In genomic region chr19:50741179-50741933, GRCh38 we compare ENCODE assay signal across 1 cellular context.
TF ChIP-seq lines count a peak whose summit lies in the region.

No MANE protein-coding gene starts in this region.

TF ChIP-seq in K562, 482 proteins besides CTCF, POLR2A, EP300 and RAD21 (continued from another document and continues in another):
- TF ChIP-seq SETDB1 (IDR thresholded peaks at IDR 0.05; ENCODE audit: low read length): no peak
- no peak for TF ChIP-seq E2F1 (CRISPR knock-in tag; IDR thresholded peaks at IDR 0.05)
- TF ChIP-seq ATF3 (IDR thresholded peaks at IDR 0.05): peak; percentile 11; the same call in 1 of the 2 replicates
- TF ChIP-seq ATF3 (CRISPR knock-in tag; conservative IDR thresholded peaks at IDR 0.05): no peak
- TF ChIP-seq TEAD1 (CRISPR knock-in tag; IDR thresholded peaks at IDR 0.05): no peak
- TF ChIP-seq ZNF764 (CRISPR knock-in tag; IDR thresholded peaks at IDR 0.05; ENCODE audit: low read depth): no peak
- TF ChIP-seq, protein P1, sequence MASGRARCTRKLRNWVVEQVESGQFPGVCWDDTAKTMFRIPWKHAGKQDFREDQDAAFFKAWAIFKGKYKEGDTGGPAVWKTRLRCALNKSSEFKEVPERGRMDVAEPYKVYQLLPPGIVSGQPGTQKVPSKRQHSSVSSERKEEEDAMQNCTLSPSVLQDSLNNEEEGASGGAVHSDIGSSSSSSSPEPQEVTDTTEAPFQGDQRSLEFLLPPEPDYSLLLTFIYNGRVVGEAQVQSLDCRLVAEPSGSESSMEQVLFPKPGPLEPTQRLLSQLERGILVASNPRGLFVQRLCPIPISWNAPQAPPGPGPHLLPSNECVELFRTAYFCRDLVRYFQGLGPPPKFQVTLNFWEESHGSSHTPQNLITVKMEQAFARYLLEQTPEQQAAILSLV (tag; IDR thresholded peaks at IDR 0.05): no peak
- TF ChIP-seq ZNF561 (CRISPR knock-in tag; conservative IDR thresholded peaks at IDR 0.05): no peak
- TF ChIP-seq KAT8 (IDR thresholded peaks at IDR 0.05; ENCODE audit: low read depth): peak; percentile 80
- no peak for TF ChIP-seq ZNF644 (tag; IDR thresholded peaks at IDR 0.05; ENCODE audit: low read depth)
- no peak for TF ChIP-seq POLR3A (IDR thresholded peaks at IDR 0.05; ENCODE audit: borderline replicate concordance, extremely low read depth, insufficient read depth, insufficient read length)
- no peak for TF ChIP-seq ZNF347 (CRISPR knock-in tag; IDR thresholded peaks at IDR 0.05; ENCODE audit: low read depth)
- no peak for TF ChIP-seq RHOXF2B (CRISPR knock-in tag; conservative IDR thresholded peaks at IDR 0.05)
- peak; percentile 32; the same call in 1 of the 2 replicates for TF ChIP-seq TFAP4 (CRISPR knock-in tag; IDR thresholded peaks at IDR 0.05; ENCODE audit: borderline replicate concordance)
- TF ChIP-seq FOXJ3 (CRISPR knock-in tag; IDR thresholded peaks at IDR 0.05): no peak
- TF ChIP-seq ZFX (CRISPR knock-in tag; IDR thresholded peaks at IDR 0.05): peak; percentile 26; the same call in 1 of the 2 replicates
- TF ChIP-seq ZNF184 (CRISPR knock-in tag; IDR thresholded peaks at IDR 0.05): no peak
- TF ChIP-seq NFE2 (IDR thresholded peaks at IDR 0.05; ENCODE audit: low read depth): no peak
- TF ChIP-seq ETV1 (tag; conservative IDR thresholded peaks at IDR 0.05; ENCODE audit: low read depth): peak; percentile 81
- TF ChIP-seq, protein P2, sequence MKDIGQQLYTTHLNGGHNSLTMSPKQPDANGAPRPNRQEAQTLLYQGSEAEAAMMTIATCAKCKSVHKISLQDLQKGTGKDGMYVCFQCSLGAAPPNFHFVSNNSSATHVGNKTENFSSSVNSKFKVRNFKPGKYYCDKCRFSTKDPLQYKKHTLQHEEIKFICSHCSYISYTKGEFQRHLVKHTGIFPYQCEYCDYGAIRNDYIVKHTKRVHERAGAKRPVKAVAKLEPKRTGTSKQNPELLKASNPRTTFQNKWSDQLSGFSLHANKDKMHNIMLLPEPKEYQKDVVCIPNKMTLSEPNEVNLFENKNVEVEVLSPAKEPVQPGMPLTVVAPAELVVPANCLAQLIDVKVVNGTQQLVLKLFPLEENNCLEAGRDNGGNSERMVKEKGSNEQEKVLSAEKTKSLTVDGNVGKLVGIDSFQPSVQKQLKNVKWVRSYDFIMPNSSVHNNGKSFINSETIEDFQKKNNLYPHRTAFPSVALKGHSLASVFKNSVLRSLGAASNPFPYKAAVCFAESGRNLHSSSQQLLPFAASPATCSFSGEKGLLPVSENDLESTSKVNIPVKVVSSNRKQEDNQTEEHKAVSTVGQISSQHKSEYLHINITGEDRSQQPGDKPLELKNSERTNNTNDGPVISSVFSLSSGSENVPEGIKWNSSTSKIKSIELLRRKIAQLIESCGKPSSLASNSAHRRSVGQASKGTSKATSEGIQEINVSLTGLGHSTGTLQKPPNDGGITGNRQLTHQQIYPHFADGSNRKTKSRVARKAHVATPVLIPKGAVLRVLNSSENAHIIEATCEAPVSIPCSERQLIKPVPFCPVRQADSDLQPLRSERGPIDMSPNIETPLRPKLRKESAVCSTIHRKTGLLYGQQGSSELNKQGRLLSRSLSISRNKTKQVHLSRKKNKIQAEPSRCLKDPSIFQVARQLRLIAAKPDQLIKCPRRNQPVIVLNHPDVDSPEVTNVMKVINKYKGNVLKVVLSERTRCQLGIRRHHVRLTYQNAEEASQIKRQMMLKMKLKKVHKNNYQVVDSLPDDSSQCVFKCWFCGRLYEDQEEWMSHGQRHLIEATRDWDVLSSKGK (CRISPR knock-in tag; IDR thresholded peaks at IDR 0.05): no peak
- no peak for TF ChIP-seq NCOA4 (IDR thresholded peaks at IDR 0.05; ENCODE audit: partially characterized antibody)
- TF ChIP-seq POLR2B (IDR thresholded peaks at IDR 0.05; ENCODE audit: low read depth, partially characterized antibody): no peak
- TF ChIP-seq SREBF1 (IDR thresholded peaks at IDR 0.05; ENCODE audit: borderline replicate concordance, low read depth, low read length): no peak
- 0 out of 2 replicates have a peak, but pooled peaks have one; percentile 28 for TF ChIP-seq MECOM (CRISPR knock-in tag; IDR thresholded peaks at IDR 0.05)
- TF ChIP-seq ARID2 (IDR thresholded peaks at IDR 0.05): no peak
- peak; percentile 54; the same call in 1 of the 2 replicates for TF ChIP-seq ZNF589 (CRISPR knock-in tag; IDR thresholded peaks at IDR 0.05; ENCODE audit: low read depth)
- TF ChIP-seq ZBTB33 (CRISPR knock-in tag; IDR thresholded peaks at IDR 0.05): no peak
- peak; percentile 57; the same call in 1 of the 2 replicates for TF ChIP-seq MYNN (IDR thresholded peaks at IDR 0.05)
- TF ChIP-seq MYNN (CRISPR knock-in tag; IDR thresholded peaks at IDR 0.05): no peak
- TF ChIP-seq MEF2D (tag; conservative IDR thresholded peaks at IDR 0.05; ENCODE audit: low read depth): peak; percentile 69
- TF ChIP-seq SOX6 (IDR thresholded peaks at IDR 0.05): no peak
- TF ChIP-seq, protein P3, sequence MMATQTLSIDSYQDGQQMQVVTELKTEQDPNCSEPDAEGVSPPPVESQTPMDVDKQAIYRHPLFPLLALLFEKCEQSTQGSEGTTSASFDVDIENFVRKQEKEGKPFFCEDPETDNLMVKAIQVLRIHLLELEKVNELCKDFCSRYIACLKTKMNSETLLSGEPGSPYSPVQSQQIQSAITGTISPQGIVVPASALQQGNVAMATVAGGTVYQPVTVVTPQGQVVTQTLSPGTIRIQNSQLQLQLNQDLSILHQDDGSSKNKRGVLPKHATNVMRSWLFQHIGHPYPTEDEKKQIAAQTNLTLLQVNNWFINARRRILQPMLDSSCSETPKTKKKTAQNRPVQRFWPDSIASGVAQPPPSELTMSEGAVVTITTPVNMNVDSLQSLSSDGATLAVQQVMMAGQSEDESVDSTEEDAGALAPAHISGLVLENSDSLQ (IDR thresholded peaks at IDR 0.05): no peak
- no peak for TF ChIP-seq SPI1 (IDR thresholded peaks at IDR 0.05; ENCODE audit: borderline replicate concordance, low read depth, low read length)
- TF ChIP-seq PTBP1 (IDR thresholded peaks at IDR 0.05; ENCODE audit: low read depth, low read length): no peak
- no peak for TF ChIP-seq ZNF253 (CRISPR knock-in tag; conservative IDR thresholded peaks at IDR 0.05)
- no peak for TF ChIP-seq ESRRB (CRISPR knock-in tag; IDR thresholded peaks at IDR 0.05; ENCODE audit: borderline replicate concordance)
- TF ChIP-seq, protein P4, sequence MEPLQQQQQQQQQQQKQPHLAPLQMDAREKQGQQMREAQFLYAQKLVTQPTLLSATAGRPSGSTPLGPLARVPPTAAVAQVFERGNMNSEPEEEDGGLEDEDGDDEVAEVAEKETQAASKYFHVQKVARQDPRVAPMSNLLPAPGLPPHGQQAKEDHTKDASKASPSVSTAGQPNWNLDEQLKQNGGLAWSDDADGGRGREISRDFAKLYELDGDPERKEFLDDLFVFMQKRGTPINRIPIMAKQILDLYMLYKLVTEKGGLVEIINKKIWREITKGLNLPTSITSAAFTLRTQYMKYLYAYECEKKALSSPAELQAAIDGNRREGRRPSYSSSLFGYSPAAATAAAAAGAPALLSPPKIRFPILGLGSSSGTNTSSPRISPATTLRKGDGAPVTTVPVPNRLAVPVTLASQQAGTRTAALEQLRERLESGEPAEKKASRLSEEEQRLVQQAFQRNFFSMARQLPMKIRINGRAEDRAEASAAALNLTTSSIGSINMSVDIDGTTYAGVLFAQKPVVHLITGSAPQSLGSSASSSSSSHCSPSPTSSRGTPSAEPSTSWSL (CRISPR knock-in tag; IDR thresholded peaks at IDR 0.05; ENCODE audit: borderline replicate concordance): no peak
- TF ChIP-seq CBFB (CRISPR knock-in tag; IDR thresholded peaks at IDR 0.05): no peak
- no peak for TF ChIP-seq MLX (CRISPR knock-in tag; conservative IDR thresholded peaks at IDR 0.05)
- TF ChIP-seq, protein P5, sequence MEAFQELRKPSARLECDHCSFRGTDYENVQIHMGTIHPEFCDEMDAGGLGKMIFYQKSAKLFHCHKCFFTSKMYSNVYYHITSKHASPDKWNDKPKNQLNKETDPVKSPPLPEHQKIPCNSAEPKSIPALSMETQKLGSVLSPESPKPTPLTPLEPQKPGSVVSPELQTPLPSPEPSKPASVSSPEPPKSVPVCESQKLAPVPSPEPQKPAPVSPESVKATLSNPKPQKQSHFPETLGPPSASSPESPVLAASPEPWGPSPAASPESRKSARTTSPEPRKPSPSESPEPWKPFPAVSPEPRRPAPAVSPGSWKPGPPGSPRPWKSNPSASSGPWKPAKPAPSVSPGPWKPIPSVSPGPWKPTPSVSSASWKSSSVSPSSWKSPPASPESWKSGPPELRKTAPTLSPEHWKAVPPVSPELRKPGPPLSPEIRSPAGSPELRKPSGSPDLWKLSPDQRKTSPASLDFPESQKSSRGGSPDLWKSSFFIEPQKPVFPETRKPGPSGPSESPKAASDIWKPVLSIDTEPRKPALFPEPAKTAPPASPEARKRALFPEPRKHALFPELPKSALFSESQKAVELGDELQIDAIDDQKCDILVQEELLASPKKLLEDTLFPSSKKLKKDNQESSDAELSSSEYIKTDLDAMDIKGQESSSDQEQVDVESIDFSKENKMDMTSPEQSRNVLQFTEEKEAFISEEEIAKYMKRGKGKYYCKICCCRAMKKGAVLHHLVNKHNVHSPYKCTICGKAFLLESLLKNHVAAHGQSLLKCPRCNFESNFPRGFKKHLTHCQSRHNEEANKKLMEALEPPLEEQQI (IDR thresholded peaks at IDR 0.05): no peak
- TF ChIP-seq SAFB (IDR thresholded peaks at IDR 0.05; ENCODE audit: borderline replicate concordance, low read depth, low read length): no peak
- TF ChIP-seq ZBTB7A (IDR thresholded peaks at IDR 0.05; ENCODE audit: borderline replicate concordance, control insufficient read depth, low read depth, low read length): peak; percentile 40; the same call in 1 of the 2 replicates
- no peak for TF ChIP-seq TAF7 (tag; IDR thresholded peaks at IDR 0.05)
- no peak for TF ChIP-seq HDAC6 (IDR thresholded peaks at IDR 0.05; ENCODE audit: low read depth, low read length)
- no peak for TF ChIP-seq CHD1 (IDR thresholded peaks at IDR 0.05; ENCODE audit: low read length)
- no peak for TF ChIP-seq DLX4 (CRISPR knock-in tag; IDR thresholded peaks at IDR 0.05)
- no peak for TF ChIP-seq NR2C1 (IDR thresholded peaks at IDR 0.05)
- TF ChIP-seq NR2C1 (tag; IDR thresholded peaks at IDR 0.05): peak; percentile 66
- TF ChIP-seq CSDE1 (IDR thresholded peaks at IDR 0.05): no peak
- TF ChIP-seq ZNF830 (CRISPR knock-in tag; IDR thresholded peaks at IDR 0.05): no peak
- TF ChIP-seq STAG1 (CRISPR knock-in tag; IDR thresholded peaks at IDR 0.05; ENCODE audit: borderline replicate concordance): no peak
- no peak for TF ChIP-seq ZNF785 (CRISPR knock-in tag; IDR thresholded peaks at IDR 0.05)
- TF ChIP-seq ZBED1 (IDR thresholded peaks at IDR 0.05): no peak
- TF ChIP-seq ETS1 (conservative IDR thresholded peaks at IDR 0.05; ENCODE audit: control insufficient read depth, low read depth, low read length): no peak
- TF ChIP-seq KLF1 (tag; IDR thresholded peaks at IDR 0.05): no peak
